ENCODE assay signal across 8 cellular contexts in the genomic region with DNA sequence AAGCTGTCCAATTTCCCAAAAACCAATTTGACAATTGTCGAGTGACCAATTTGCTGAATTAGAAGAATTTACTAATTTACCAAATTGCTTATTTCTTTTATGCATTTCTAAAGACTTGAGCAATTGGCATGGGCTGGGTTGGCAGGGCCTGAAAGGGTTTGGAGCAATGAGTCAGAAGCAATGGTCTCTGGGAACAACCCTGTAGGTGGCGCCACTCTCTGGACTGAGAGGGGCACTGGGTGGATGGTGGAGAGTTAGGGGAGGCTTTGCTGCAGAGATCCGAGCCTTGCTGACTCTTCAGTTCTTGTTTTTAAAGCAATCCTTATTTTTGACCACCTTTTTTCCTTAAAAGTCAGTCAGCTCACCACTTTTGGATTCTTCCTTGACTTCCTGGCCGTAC.
DNase-seq lines count a peak whose midpoint lies in the region; ATAC-seq and TF ChIP-seq lines count a peak whose summit lies in the region.

No MANE protein-coding gene starts in this region.

- no peak for DNase-seq in left ventricle myocardium inferior
- DNase-seq in Right ventricle myocardium superior = no peak
- no peak for DNase-seq in RWPE2 (ENCODE audit: low spot score)
- no peak for DNase-seq in choroid plexus epithelial cell (ENCODE audit: low read depth)
- no peak for DNase-seq in retinal pigment epithelial cell (ENCODE audit: low read depth)
- DNase-seq in glomerular visceral epithelial cell (ENCODE audit: extremely low spot score) = no peak

- H3K27ac ChIP-seq in left ventricle myocardium inferior (replicated peaks) (no peak overlapping the region), RWPE2 (ENCODE audit: poor library complexity, severe bottlenecking) (no peak overlapping the region)

- ATAC-seq in Right ventricle myocardium superior (ENCODE audit: poor library complexity) (no peak), RWPE2 (ENCODE audit: low read depth) (no peak), HG03095 (IDR thresholded peaks at IDR 0.05; ENCODE audit: unreplicated experiment) (no peak), GM19455 (IDR thresholded peaks at IDR 0.05; ENCODE audit: unreplicated experiment) (no peak)

- TF ChIP-seq CTCF in left ventricle myocardium inferior (IDR thresholded peaks at IDR 0.05; ENCODE audit: borderline replicate concordance) (peak; percentile 33), RWPE2 (IDR thresholded peaks at IDR 0.05; ENCODE audit: poor library complexity, severe bottlenecking) (peak; percentile 30), choroid plexus epithelial cell (conservative IDR thresholded peaks at IDR 0.05; ENCODE audit: low read depth, low read length) (peak; percentile 54), retinal pigment epithelial cell (conservative IDR thresholded peaks at IDR 0.05; ENCODE audit: low read depth, low read length) (peak; percentile 47)

- H3K4me1 ChIP-seq in left ventricle myocardium inferior (peaks cover 60% of the 10 kb centered on the region), RWPE2 (ENCODE audit: insufficient read depth, poor library complexity, severe bottlenecking) (peaks cover 11% of the 10 kb centered on the region)

- intact Hi-C loops in left ventricle myocardium inferior (cut with micrococcal nuclease) (loop anchor here (2.0 to 10.0 kb wide), 3 partner anchors 37 to 1215 kb away; no protein-coding TSS in a partner anchor), Right ventricle myocardium superior (cut with DNase I) (loop anchor here (5.0 kb wide), 1 partner anchor 1213 kb away; no protein-coding TSS in a partner anchor)

- H3K36me3 ChIP-seq in left ventricle myocardium inferior (no peaks in the 10 kb centered on the region), RWPE2 (ENCODE audit: low read depth) (no peaks in the 10 kb centered on the region)

- H3K27me3 ChIP-seq in left ventricle myocardium inferior (ENCODE audit: low read depth) = no peaks in the 10 kb centered on the region
- H3K27me3 ChIP-seq in RWPE2 (ENCODE audit: insufficient read depth, poor library complexity, severe bottlenecking) = no peaks in the 10 kb centered on the region

- H3K9me3 ChIP-seq in left ventricle myocardium inferior (replicated peaks) (no peaks in the 10 kb centered on the region), RWPE2 (ENCODE audit: severe bottlenecking) (peaks cover 2% of the 10 kb centered on the region)

- H3K4me3 ChIP-seq in left ventricle myocardium inferior (no peak overlapping the region), RWPE2 (ENCODE audit: severe bottlenecking) (no peak overlapping the region), choroid plexus epithelial cell (ENCODE audit: low read depth, low read length) (no peak overlapping the region), retinal pigment epithelial cell (ENCODE audit: low read length) (no peak overlapping the region)
